Comparison of ENCODE assay signal across 30 cellular contexts in the genomic region with DNA sequence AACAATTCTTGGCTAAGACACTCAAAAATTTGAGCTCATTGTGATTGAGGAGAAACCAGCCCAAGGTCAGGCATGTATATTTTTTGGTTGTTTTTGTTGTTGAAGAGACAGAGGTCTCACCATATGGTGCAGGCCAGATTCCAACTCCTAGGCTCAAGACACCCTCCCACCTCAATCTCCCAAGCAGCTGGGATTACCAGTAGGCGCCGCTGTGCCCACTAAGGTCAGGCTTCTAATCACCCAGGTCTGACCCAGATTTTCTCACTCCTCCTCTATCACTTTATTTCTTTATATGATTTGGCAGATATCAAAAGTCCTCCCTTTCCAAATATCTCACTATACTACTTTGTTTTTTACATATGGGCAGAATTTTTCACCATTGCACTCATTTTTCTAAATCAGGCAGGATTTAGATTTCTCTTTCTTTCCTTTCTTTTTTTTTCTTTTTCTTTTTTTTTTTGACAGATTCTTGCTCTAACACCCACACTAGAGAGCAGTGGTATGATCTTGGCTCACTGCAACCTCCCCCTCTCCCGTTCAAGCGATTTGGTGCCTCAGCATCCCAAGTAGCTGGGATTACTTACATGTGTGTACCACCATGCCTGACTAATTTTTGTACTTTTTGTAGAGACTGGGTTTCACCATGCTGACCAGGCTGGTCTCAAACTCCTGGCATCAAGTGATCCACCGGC. TPM values are rescaled to one million over a fixed set of nuclear protein-coding genes. Genes with fewer than 3 reads are reported as not detected.
DNase-seq lines count a peak whose midpoint lies in the region; ATAC-seq, FAIRE-seq and TF ChIP-seq lines count a peak whose summit lies in the region.
"Had no signal": no experiment of that assay in that cellular context is flagged by ENCODE, and none has a peak within 500 bp of the region (broad histone marks: within the 10 kb centered on the region; RNA-seq: fewer than 3 reads in every experiment).

No MANE protein-coding gene starts in this region.

- TF ChIP-seq CTCF in GM12865 (IDR thresholded peaks at IDR 0.05; ENCODE audit: insufficient read depth, low read depth, low read length, missing control alignments) (peak; percentile 10), bronchial epithelial cell (IDR thresholded peaks at IDR 0.05; ENCODE audit: insufficient read depth, low read length, severe bottlenecking) (peak; percentile 3), neural crest cell (conservative IDR thresholded peaks at IDR 0.05) (no peak)

- H3K36me3 ChIP-seq in bronchial epithelial cell (ENCODE audit: control insufficient read depth, insufficient read depth, low read length), result no peaks in the 10 kb centered on the region
- H3K36me3 ChIP-seq: brain microvascular endothelial cell, esophagus squamous epithelium, gastrocnemius medialis, right lobe of liver, suprapubic skin, uterus had no signal

- H3K27me3 Mint-ChIP-seq in neural crest cell (ENCODE audit: low read depth), result peaks cover 50% of the 10 kb centered on the region

- H3K4me1 Mint-ChIP-seq in neural crest cell, result peaks cover 17% of the 10 kb centered on the region

- H3K9me3 Mint-ChIP-seq in neural crest cell, result no peaks in the 10 kb centered on the region
- H3K9me3 Mint-ChIP-seq: activated naive CD4-positive, alpha-beta T cell treated with anti-CD3 and anti-CD28 coated beads, Interleukin-2, amount 10 ng/mL, durations not matched to agents 7 days and 5 days; activated T-helper 1 cell treated with anti-CD3 and anti-CD28 coated beads, Interleukin-12 subunit alpha, Interleukin-12 subunit beta, Interleukin-2, Interleukin-4 antibody, amounts not matched to agents 30 ng/mL and 10 ng/mL and 1 ng/mL, durations not matched to agents 14 hours and 24 hours and 36 hours; stimulated activated naive B cell treated with anti-CD40 and anti-IgM and Interleukin-4, amounts not matched to agents 10 μg/mL and 1 μg/mL and 100 μg/mL, for 72 hours had no signal

- H3K4me3 ChIP-seq in GM12865 (ENCODE audit: low read depth, low read length), result no peak overlapping the region
- no peak overlapping the region for H3K4me3 ChIP-seq in bronchial epithelial cell (ENCODE audit: low read depth, low read length)
- H3K4me3 ChIP-seq: coronary artery, esophagus squamous epithelium, gastrocnemius medialis, right lobe of liver, suprapubic skin, uterus had no signal

- DNase-seq in GM12865 (ENCODE audit: low read depth), result no peak
- DNase-seq in NCI-H69 (lab: John Stamatoyannopoulos, UW), result peak; percentile 44
- no peak for DNase-seq in bronchial epithelial cell (ENCODE audit: low read depth)
- no peak for DNase-seq in neural crest cell (ENCODE audit: low read depth, low spot score)
- no peak for DNase-seq in urothelium cell line (ENCODE audit: low spot score)
- DNase-seq in NOMO-1 treated with dmso at 0.1 percent for 144 hours (lab: John Stamatoyannopoulos, UW; ENCODE audit: unreplicated experiment), result no peak
- DNase-seq: activated naive CD4-positive, alpha-beta T cell treated with anti-CD3 and anti-CD28 coated beads, Interleukin-2, amount 10 ng/mL, durations not matched to agents 7 days and 5 days; brain microvascular endothelial cell; CD4-positive, CD25-positive, alpha-beta regulatory T cell; EL; esophagus squamous epithelium; gastrocnemius medialis; immature natural killer cell; IMR-90; left colon; mammary epithelial cell; NCI-H1092 treated with DMSO at 0.1 percent for 48 hours; NCI-H187; NCI-H748 treated with DMSO at 0.1 percent for 48 hours; right lobe of liver; Right ventricle myocardium superior; stimulated activated naive B cell treated with anti-CD40 and anti-IgM and Interleukin-4, amounts not matched to agents 10 μg/mL and 1 μg/mL and 100 μg/mL, for 72 hours; T1000; uterus had no signal

- peak overlapping the region; percentile 58 for H3K4me3 Mint-ChIP-seq in neural crest cell
- H3K4me3 Mint-ChIP-seq: activated naive CD4-positive, alpha-beta T cell treated with anti-CD3 and anti-CD28 coated beads, Interleukin-2, amount 10 ng/mL, durations not matched to agents 7 days and 5 days; activated T-helper 1 cell treated with anti-CD3 and anti-CD28 coated beads, Interleukin-12 subunit alpha, Interleukin-12 subunit beta, Interleukin-2, Interleukin-4 antibody, amounts not matched to agents 30 ng/mL and 10 ng/mL and 1 ng/mL, durations not matched to agents 14 hours and 24 hours and 36 hours; CD4-positive, CD25-positive, alpha-beta regulatory T cell; immature natural killer cell; stimulated activated naive B cell treated with anti-CD40 and anti-IgM and Interleukin-4, amounts not matched to agents 10 μg/mL and 1 μg/mL and 100 μg/mL, for 72 hours had no signal

- H3K27ac Mint-ChIP-seq in neural crest cell (ENCODE audit: unreplicated experiment), result no peak overlapping the region
- H3K27ac Mint-ChIP-seq: activated naive CD4-positive, alpha-beta T cell treated with anti-CD3 and anti-CD28 coated beads, Interleukin-2, amount 10 ng/mL, durations not matched to agents 7 days and 5 days; activated T-helper 1 cell treated with anti-CD3 and anti-CD28 coated beads, Interleukin-12 subunit alpha, Interleukin-12 subunit beta, Interleukin-2, Interleukin-4 antibody, amounts not matched to agents 30 ng/mL and 10 ng/mL and 1 ng/mL, durations not matched to agents 14 hours and 24 hours and 36 hours; CD4-positive, CD25-positive, alpha-beta regulatory T cell; immature natural killer cell; stimulated activated naive B cell treated with anti-CD40 and anti-IgM and Interleukin-4, amounts not matched to agents 10 μg/mL and 1 μg/mL and 100 μg/mL, for 72 hours had no signal

- FAIRE-seq in bronchial epithelial cell (lab: Jason Lieb, UNC) (no peak), urothelium cell line (lab: Jason Lieb, UNC) (no peak)
- FAIRE-seq: GM12891 had no signal

- H3K27me3 ChIP-seq in bronchial epithelial cell (ENCODE audit: control insufficient read depth, insufficient read depth, low read length), result no peaks in the 10 kb centered on the region
- H3K27me3 ChIP-seq: right lobe of liver, uterus had no signal

- no peaks in the 10 kb centered on the region for H3K36me3 Mint-ChIP-seq in neural crest cell (ENCODE audit: low read depth)
- H3K36me3 Mint-ChIP-seq: activated naive CD4-positive, alpha-beta T cell treated with anti-CD3 and anti-CD28 coated beads, Interleukin-2, amount 10 ng/mL, durations not matched to agents 7 days and 5 days; CD4-positive, CD25-positive, alpha-beta regulatory T cell; immature natural killer cell; stimulated activated naive B cell treated with anti-CD40 and anti-IgM and Interleukin-4, amounts not matched to agents 10 μg/mL and 1 μg/mL and 100 μg/mL, for 72 hours had no signal

- ATAC-seq in GM21515 (IDR thresholded peaks at IDR 0.05; ENCODE audit: unreplicated experiment), result no peak
- ATAC-seq: gastrocnemius medialis; left colon; right lobe of liver; stimulated activated naive B cell treated with anti-CD40 and anti-IgM and Interleukin-4, amounts not matched to agents 10 μg/mL and 1 μg/mL and 100 μg/mL, for 72 hours had no signal

RNA-seq across cellular contexts. Expression of gene C6orf141, which starts 1.7 kb away (rescaled TPM):
- total RNA-seq in bronchial epithelial cell (7.8 and 10.8 TPM in 2 replicates), neural crest cell (0.89 and 1.0 TPM in 2 replicates)
- total RNA-seq: activated T-helper 1 cell treated with anti-CD3 and anti-CD28 coated beads, Interleukin-12 subunit alpha, Interleukin-12 subunit beta, Interleukin-2, Interleukin-4 antibody, amounts not matched to agents 30 ng/mL and 10 ng/mL and 1 ng/mL, durations not matched to agents 14 hours and 24 hours and 36 hours; CD4-positive, CD25-positive, alpha-beta regulatory T cell; IMR-90; OCI-LY7; Right ventricle myocardium superior had no signal

RNA-seq across cellular contexts. Expression of gene GLYATL3, which starts 49.0 kb away (rescaled TPM):
- 0.26 TPM in 1 of 2 replicates, not detected in the other for total RNA-seq in bronchial epithelial cell
- total RNA-seq in neural crest cell, result not detected in 2 replicates
- total RNA-seq: activated T-helper 1 cell treated with anti-CD3 and anti-CD28 coated beads, Interleukin-12 subunit alpha, Interleukin-12 subunit beta, Interleukin-2, Interleukin-4 antibody, amounts not matched to agents 30 ng/mL and 10 ng/mL and 1 ng/mL, durations not matched to agents 14 hours and 24 hours and 36 hours; CD4-positive, CD25-positive, alpha-beta regulatory T cell; esophagus squamous epithelium; gastrocnemius medialis; IMR-90; mammary epithelial cell; OCI-LY7; Right ventricle myocardium superior; suprapubic skin; uterus had no signal
